In the genomic region with DNA sequence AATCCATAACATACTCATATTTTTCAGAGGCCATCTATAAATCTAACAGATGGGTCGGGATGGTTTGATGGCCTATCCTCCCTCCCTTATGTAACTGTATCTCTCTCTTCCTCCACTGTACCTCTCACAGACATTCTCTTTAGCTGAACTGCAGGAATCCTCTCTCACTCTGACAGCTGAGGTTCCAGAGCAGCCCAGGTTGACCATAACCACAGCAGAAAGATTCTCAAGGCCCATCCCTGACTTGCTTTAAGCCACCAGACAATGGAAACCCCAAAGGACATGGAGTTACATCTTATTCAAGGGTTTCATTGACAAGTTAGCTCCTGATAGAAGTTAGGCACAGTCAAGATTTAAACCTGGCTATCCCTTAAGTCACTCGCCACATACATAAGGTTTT, we compare ENCODE assay signal across 1 cellular context.
TF ChIP-seq lines count a peak whose summit lies in the region.

No MANE protein-coding gene starts in this region.

TF ChIP-seq in GM23338, 12 proteins besides CTCF, POLR2A, EP300 and RAD21 (continued from another document):
- no peak for TF ChIP-seq ZNF462 (CRISPR knock-in tag; IDR thresholded peaks at IDR 0.05)
- no peak for TF ChIP-seq NANOG (IDR thresholded peaks at IDR 0.05; ENCODE audit: borderline replicate concordance)
- TF ChIP-seq, protein P1, sequence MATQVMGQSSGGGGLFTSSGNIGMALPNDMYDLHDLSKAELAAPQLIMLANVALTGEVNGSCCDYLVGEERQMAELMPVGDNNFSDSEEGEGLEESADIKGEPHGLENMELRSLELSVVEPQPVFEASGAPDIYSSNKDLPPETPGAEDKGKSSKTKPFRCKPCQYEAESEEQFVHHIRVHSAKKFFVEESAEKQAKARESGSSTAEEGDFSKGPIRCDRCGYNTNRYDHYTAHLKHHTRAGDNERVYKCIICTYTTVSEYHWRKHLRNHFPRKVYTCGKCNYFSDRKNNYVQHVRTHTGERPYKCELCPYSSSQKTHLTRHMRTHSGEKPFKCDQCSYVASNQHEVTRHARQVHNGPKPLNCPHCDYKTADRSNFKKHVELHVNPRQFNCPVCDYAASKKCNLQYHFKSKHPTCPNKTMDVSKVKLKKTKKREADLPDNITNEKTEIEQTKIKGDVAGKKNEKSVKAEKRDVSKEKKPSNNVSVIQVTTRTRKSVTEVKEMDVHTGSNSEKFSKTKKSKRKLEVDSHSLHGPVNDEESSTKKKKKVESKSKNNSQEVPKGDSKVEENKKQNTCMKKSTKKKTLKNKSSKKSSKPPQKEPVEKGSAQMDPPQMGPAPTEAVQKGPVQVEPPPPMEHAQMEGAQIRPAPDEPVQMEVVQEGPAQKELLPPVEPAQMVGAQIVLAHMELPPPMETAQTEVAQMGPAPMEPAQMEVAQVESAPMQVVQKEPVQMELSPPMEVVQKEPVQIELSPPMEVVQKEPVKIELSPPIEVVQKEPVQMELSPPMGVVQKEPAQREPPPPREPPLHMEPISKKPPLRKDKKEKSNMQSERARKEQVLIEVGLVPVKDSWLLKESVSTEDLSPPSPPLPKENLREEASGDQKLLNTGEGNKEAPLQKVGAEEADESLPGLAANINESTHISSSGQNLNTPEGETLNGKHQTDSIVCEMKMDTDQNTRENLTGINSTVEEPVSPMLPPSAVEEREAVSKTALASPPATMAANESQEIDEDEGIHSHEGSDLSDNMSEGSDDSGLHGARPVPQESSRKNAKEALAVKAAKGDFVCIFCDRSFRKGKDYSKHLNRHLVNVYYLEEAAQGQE (IDR thresholded peaks at IDR 0.05; ENCODE audit: unreplicated experiment), result no peak
- no peak for TF ChIP-seq ETS1 (IDR thresholded peaks at IDR 0.05)
- no peak for TF ChIP-seq ZNF331 (CRISPR knock-in tag; IDR thresholded peaks at IDR 0.05; ENCODE audit: low read depth)
TF ChIP-seq in GM23338: peak in this region for 0.
